ENCODE assay signal across 8 cellular contexts in the genomic region with DNA sequence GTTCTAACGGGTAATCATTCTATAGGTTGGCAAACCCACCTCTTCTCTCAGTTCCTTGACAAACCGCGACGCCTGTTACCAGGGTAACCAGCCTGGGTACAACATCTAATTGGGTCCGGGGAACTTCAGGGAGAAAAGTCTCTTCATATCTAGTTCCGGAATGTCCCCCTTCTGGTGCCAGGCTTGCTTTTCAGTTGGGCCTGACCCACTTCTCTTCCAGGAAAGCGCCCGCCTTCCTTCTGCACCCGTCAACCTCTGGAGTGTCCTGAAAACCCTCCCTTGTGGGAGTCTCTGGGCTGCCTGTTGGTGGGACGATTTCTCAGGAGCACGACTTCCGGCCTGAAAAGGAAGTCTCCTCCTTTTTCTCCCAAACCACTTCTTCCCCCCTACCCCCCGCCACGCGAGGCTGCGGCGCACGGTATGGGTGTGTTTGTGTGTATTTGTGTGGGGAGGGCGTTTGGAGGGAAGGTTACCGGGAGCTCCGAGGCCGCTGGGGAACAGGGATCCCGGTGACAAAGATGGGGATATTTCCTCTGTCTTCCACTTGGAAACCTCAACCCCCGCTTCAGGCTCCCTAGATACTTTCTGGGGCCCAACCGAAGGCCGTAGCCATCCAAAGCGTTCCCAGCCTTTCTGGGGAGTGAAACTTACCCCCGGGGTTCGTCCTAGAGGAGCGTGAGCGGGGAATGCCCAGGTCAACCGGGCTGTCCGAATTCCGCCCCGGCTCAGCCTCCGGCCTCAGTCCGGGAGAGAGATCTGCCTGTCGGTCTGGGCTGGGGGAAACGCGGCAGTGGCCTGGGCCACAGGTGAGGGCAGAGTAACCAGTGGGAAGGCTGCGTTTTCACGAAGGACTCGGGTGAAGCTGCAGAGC. TPM values are rescaled to one million over a fixed set of nuclear protein-coding genes. Genes with fewer than 3 reads are reported as not detected.
DNase-seq lines count a peak whose midpoint lies in the region; ATAC-seq and TF ChIP-seq lines count a peak whose summit lies in the region.

A gene with protein sequence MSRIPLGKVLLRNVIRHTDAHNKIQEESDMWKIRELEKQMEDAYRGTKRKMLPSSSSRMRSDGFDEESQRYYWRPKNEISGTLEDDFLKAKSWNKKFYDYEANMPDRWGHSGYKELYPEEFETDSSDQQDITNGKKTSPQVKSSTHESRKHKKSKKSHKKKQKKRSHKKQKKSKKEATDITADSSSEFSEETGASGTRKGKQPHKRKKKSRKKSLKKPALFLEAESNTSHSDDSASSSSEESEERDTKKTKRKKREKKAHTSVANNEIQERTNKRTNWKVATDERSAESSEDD (plus strand): TSS at position 359 of the 871 bp plus-strand sequence. CDS start 1,276 bp downstream, outside the sequence.
A gene with protein sequence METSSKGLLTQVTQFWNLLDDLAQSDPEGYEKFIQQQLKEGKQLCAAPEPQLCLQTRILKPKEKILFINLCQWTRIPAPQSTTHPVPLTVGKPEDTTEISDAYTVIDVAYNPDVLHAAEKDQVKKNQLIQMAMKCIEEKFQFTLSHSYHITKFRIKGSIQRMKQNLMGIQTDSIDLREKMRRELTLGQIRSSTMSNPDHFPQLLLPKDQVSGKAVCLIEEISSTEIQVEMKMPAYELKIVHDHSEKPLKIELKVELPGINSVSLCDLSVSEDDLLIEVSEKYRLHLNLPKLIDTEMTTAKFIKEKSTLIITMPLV (minus strand): TSS at position 77 of the 871 bp plus-strand sequence. CDS start 843 bp downstream, outside the sequence.

- H3K9ac ChIP-seq in mammary epithelial cell (ENCODE audit: insufficient read depth, low read length), result peak within 1 kb of the TSS; percentile 93
- H3K9ac ChIP-seq in smooth muscle cell (ENCODE audit: low read depth), result peak within 1 kb of the TSS; percentile 90

- H3K4me1 ChIP-seq in A673 (ENCODE audit: insufficient read depth, low read length, poor library complexity, severe bottlenecking) (peaks cover 11% of the 10 kb centered on the region), mammary epithelial cell (ENCODE audit: insufficient read depth, low read length) (peaks cover 12% of the 10 kb centered on the region), smooth muscle cell (ENCODE audit: low read depth) (no peaks in the 10 kb centered on the region)

- DNase-seq in A673 (ENCODE audit: low spot score), result peak; percentile 96
- DNase-seq in NCI-H2171 treated with DMSO at 0.1 percent for 48 hours (lab: John Stamatoyannopoulos, UW), result peak; percentile 96
- peak; percentile 86 for DNase-seq in mammary epithelial cell
- DNase-seq in iPS-NIHi7 (ENCODE audit: extremely low spot score), result peak; percentile 81
- peak; percentile 38 for DNase-seq in smooth muscle cell (lab: John Stamatoyannopoulos, UW; ENCODE audit: unreplicated experiment)

- peak within 1 kb of the TSS; percentile 85 for H3K4me2 ChIP-seq in mammary epithelial cell (ENCODE audit: insufficient read depth, low read depth, low read length)
- peak within 1 kb of the TSS; percentile 90 for H3K4me2 ChIP-seq in smooth muscle cell

- BruUV-seq in A673 (replicated peaks; lab: Mats Ljungman, UMichigan), result no TSS peak
- BruUV-seq in mammary epithelial cell (replicated peaks; lab: Mats Ljungman, UMichigan), result TSS peak; percentile 50

- in situ Hi-C loops in mammary epithelial cell (cut with MboI; ENCODE audit: low sequenced_read_pairs in 2 of 2), result loop anchor here in 1 of 2 donors (10.0 kb wide), 1 partner anchor 199 kb away; a partner anchor contains a TSS

- H3K27me3 ChIP-seq in A673 (replicated peaks; ENCODE audit: insufficient read depth, low read depth, low read length, poor library complexity) (no peaks in the 10 kb centered on the region), mammary epithelial cell (ENCODE audit: insufficient read depth, low read length) (no peaks in the 10 kb centered on the region), smooth muscle cell (ENCODE audit: low read depth) (no peaks in the 10 kb centered on the region)

- no peaks in the 10 kb centered on the region for H3F3A ChIP-seq in smooth muscle cell (ENCODE audit: low read depth)

- 2% methylated on average over 23 of the region's 43 CpGs for WGBS in mammary epithelial cell (ENCODE audit: low coverage, missing lambda C conversion rate)
- WGBS in smooth muscle cell (ENCODE audit: low lambda C conversion rate), result under 1% methylated on average over 43 of the region's 43 CpGs

- dilution Hi-C loops in mammary epithelial cell (cut with HindIII; ENCODE audit: low sequenced_read_pairs), result no loop called here

- CTCF ChIA-PET in A673 (lab: Charles Lee) (interaction anchor here (0.5 kb wide), 1 partner anchor 143 kb away, joined by 11 read pairs; no protein-coding TSS in a partner anchor), mammary epithelial cell (lab: Charles Lee; ENCODE audit: low non-redundant PET) (no interaction called here)

- no peaks in the 10 kb centered on the region for H4K20me1 ChIP-seq in mammary epithelial cell (ENCODE audit: insufficient read depth, low read length)
- H4K20me1 ChIP-seq in smooth muscle cell (ENCODE audit: low read depth), result no peaks in the 10 kb centered on the region

- H3K4me3 ChIP-seq in A673 (ENCODE audit: low read depth, low read length, poor library complexity, severe bottlenecking) (peak within 1 kb of the TSS; percentile 93), mammary epithelial cell (replicated peaks in 1 of 3; ENCODE audit: insufficient read depth in 1 of 3, low read depth in 2 of 3, low read length in 3 of 3) (peak within 1 kb of the TSS; percentile 62 to 94 (median 81)), smooth muscle cell (peak within 1 kb of the TSS; percentile 79)

- ATAC-seq in GM18861 (IDR thresholded peaks at IDR 0.05; ENCODE audit: unreplicated experiment), result peak; percentile 83
- peak; percentile 67 for ATAC-seq in HG03097 (IDR thresholded peaks at IDR 0.05; ENCODE audit: low FRiP score, unreplicated experiment)

- POLR2A ChIA-PET in A673 (lab: Charles Lee; ENCODE audit: low non-redundant PET), result no interaction called here

- no peaks in the 10 kb centered on the region for H3K9me3 ChIP-seq in A673 (ENCODE audit: low read depth, low read length, poor library complexity, severe bottlenecking)
- H3K9me3 ChIP-seq in mammary epithelial cell (replicated peaks; ENCODE audit: insufficient read depth, low read length), result no peaks in the 10 kb centered on the region
- H3K9me3 ChIP-seq in smooth muscle cell (replicated peaks; ENCODE audit: low read depth), result no peaks in the 10 kb centered on the region

- H3K79me2 ChIP-seq in mammary epithelial cell (ENCODE audit: insufficient read depth, low read length) (peaks cover 40% of the 10 kb centered on the region), smooth muscle cell (ENCODE audit: low read depth) (peaks cover 32% of the 10 kb centered on the region)

- 0 out of 2 replicates have a peak, but pooled peaks have one; percentile 16 for TF ChIP-seq CTCF in A673 (conservative IDR thresholded peaks at IDR 0.05; ENCODE audit: low read depth, low read length)
- TF ChIP-seq CTCF in VCaP (conservative IDR thresholded peaks at IDR 0.05), result no peak
- TF ChIP-seq CTCF in mammary epithelial cell (conservative IDR thresholded peaks at IDR 0.05 in 1 of 2, IDR thresholded peaks at IDR 0.05 in 1 of 2; ENCODE audit: extremely low read depth in 1 of 2, insufficient read depth in 1 of 2, low read depth in 1 of 2, low read length in 2 of 2), result peak in 1 of 2 donors; percentile 9
- no peak for TF ChIP-seq CTCF in smooth muscle cell (IDR thresholded peaks at IDR 0.05; ENCODE audit: borderline replicate concordance, insufficient read depth, poor library complexity, severe bottlenecking)

- intact Hi-C loops in A673 (cut with micrococcal nuclease; ENCODE audit: unreplicated experiment), result loop anchor here (5.0 kb wide), 1 partner anchor 197 kb away; a partner anchor contains a TSS
- intact Hi-C loops in mammary epithelial cell (cut with micrococcal nuclease), result loop anchor here (1.0 to 10.0 kb wide), 5 partner anchors 12 to 1701 kb away; a partner anchor contains a TSS

- H3K36me3 ChIP-seq in A673 (ENCODE audit: insufficient read depth, low read length, poor library complexity, severe bottlenecking) (peaks cover 37% of the 10 kb centered on the region), mammary epithelial cell (ENCODE audit: insufficient read depth, low read length) (peaks cover 10% of the 10 kb centered on the region), smooth muscle cell (ENCODE audit: low read depth) (peaks cover 8% of the 10 kb centered on the region)

- H2AFZ ChIP-seq in mammary epithelial cell (ENCODE audit: low read depth, low read length) (peak within 1 kb of the TSS; percentile 93), smooth muscle cell (ENCODE audit: low read depth) (peak within 1 kb of the TSS; percentile 94)

- H3K27ac ChIP-seq in A673 (ENCODE audit: low read depth, low read length, poor library complexity, severe bottlenecking) (peak within 1 kb of the TSS; percentile 98), VCaP (peak within 1 kb of the TSS; percentile 94), mammary epithelial cell (ENCODE audit: insufficient read depth, low read depth, low read length) (peak within 1 kb of the TSS; percentile 87), smooth muscle cell (ENCODE audit: low read depth) (peak within 1 kb of the TSS; percentile 92)

RNA-seq across cellular contexts. Expression of the first gene that starts in this region (rescaled TPM):
- total RNA-seq in A673 (2021) (30.4 and 32.8 TPM in 2 replicates), mammary epithelial cell (10 to 100 TPM; 16.9 to 17.3 TPM), smooth muscle cell (19.9 and 22.0 TPM in 2 replicates)
- polyA plus RNA-seq in mammary epithelial cell (17.0 TPM), smooth muscle cell (9.2 and 16.2 TPM in 2 replicates)
- polyA minus RNA-seq in mammary epithelial cell, result 1.9 TPM

RNA-seq across cellular contexts. Expression of the second gene that starts in this region (rescaled TPM):
- total RNA-seq in A673 (2021), result 2.8 and 4.3 TPM in 2 replicates
- total RNA-seq in mammary epithelial cell, result 1 to 10 TPM; 2.2 TPM
- polyA plus RNA-seq in mammary epithelial cell, result 0.91 TPM
- not detected for polyA minus RNA-seq in mammary epithelial cell
- total RNA-seq in smooth muscle cell, result 0.18 and 1.7 TPM in 2 replicates
- 0.82 and 1.0 TPM in 2 replicates for polyA plus RNA-seq in smooth muscle cell

Comparison
In these comparisons a context has a peak if more than half of its experiments do, and no peak if none do; other contexts are left out.
1. Peak in every context shown above with its lines: DNase-seq, ATAC-seq, H3K4me3 ChIP-seq and H3K27ac ChIP-seq.
2. DNase-seq: peak in every context shown above with its lines; median percentile 96 in A673; 96 in NCI-H2171 treated with DMSO at 0.1 percent for 48 hours; 86 in mammary epithelial cell; 81 in iPS-NIHi7; 38 in smooth muscle cell.